ENCODE assay signal across 19 cellular contexts in genomic region chr17:76843703-76844484, GRCh38. TPM values are rescaled to one million over a fixed set of nuclear protein-coding genes. Genes with fewer than 3 reads are reported as not detected.
DNase-seq lines count a peak whose midpoint lies in the region; ATAC-seq, FAIRE-seq and TF ChIP-seq lines count a peak whose summit lies in the region.
"Had no signal": no experiment of that assay in that cellular context is flagged by ENCODE, and none has a peak within 500 bp of the region (broad histone marks: within the 10 kb centered on the region; RNA-seq: fewer than 3 reads in every experiment).

No MANE protein-coding gene starts in this region.

- H3K4me1 Mint-ChIP-seq in activated T-helper 1 cell treated with anti-CD3 and anti-CD28 coated beads, Interleukin-12 subunit alpha, Interleukin-12 subunit beta, Interleukin-2, Interleukin-4 antibody, amounts not matched to agents 30 ng/mL and 10 ng/mL and 1 ng/mL, durations not matched to agents 14 hours and 24 hours and 36 hours (ENCODE audit: low read depth), result peaks cover 22% of the 10 kb centered on the region

- H3K14ac ChIP-seq in neuronal stem cell (ENCODE audit: low read length), result no peak overlapping the region

- H3K27ac Mint-ChIP-seq in activated T-helper 1 cell treated with anti-CD3 and anti-CD28 coated beads, Interleukin-12 subunit alpha, Interleukin-12 subunit beta, Interleukin-2, Interleukin-4 antibody, amounts not matched to agents 30 ng/mL and 10 ng/mL and 1 ng/mL, durations not matched to agents 14 hours and 24 hours and 36 hours, result no peak overlapping the region
- H3K27ac Mint-ChIP-seq: activated CD8-positive, alpha-beta memory T cell treated with anti-CD3 and anti-CD28 coated beads, Interleukin-2, amount 10 ng/mL, durations not matched to agents 7 days and 5 days; CD4-positive, CD25-positive, alpha-beta regulatory T cell; stimulated activated naive CD8-positive, alpha-beta T cell treated with anti-CD3 and anti-CD28 coated beads, Interleukin-15, amount 100 ng/mL, for 72 hours had no signal

- H3K18ac ChIP-seq in neuronal stem cell (ENCODE audit: low read length), result no peak overlapping the region

- no peak overlapping the region for H3K4ac ChIP-seq in neuronal stem cell (ENCODE audit: low read length)

- no peak overlapping the region for H2BK5ac ChIP-seq in neuronal stem cell (ENCODE audit: low read length)

- DNase-seq in HTR-8/SVneo (ENCODE audit: insufficient read length, low spot score) (no peak), neuronal stem cell (ENCODE audit: low spot score) (no peak), NCI-H1436 treated with DMSO at 0.1 percent for 48 hours (lab: John Stamatoyannopoulos, UW) (no peak), glomerular visceral epithelial cell (ENCODE audit: extremely low spot score) (no peak)
- no peak for DNase-seq in activated T-helper 1 cell treated with anti-CD3 and anti-CD28 coated beads, Interleukin-12 subunit alpha, Interleukin-12 subunit beta, Interleukin-2, Interleukin-4 antibody, amounts not matched to agents 30 ng/mL and 10 ng/mL and 1 ng/mL, durations not matched to agents 14 hours and 24 hours and 36 hours (ENCODE audit: low spot score)
- DNase-seq: activated CD4-positive, CD25-positive, alpha-beta regulatory T cell; activated CD8-positive, alpha-beta memory T cell treated with anti-CD3 and anti-CD28 coated beads, Interleukin-2, amount 10 ng/mL, durations not matched to agents 7 days and 5 days; activated naive CD4-positive, alpha-beta T cell treated with Interleukin-2 at 50 U/mL for 16 hours; CD4-positive, CD25-positive, alpha-beta regulatory T cell; dermis blood vessel endothelial cell; hippocampal formation; left ventricle myocardium inferior; NCI-H1105; NCI-H446; stimulated activated naive CD8-positive, alpha-beta T cell treated with anti-CD3 and anti-CD28 coated beads, Interleukin-15, amount 100 ng/mL, for 72 hours; SW 1271 had no signal

- no peaks in the 10 kb centered on the region for H3K79me2 ChIP-seq in DOHH2 (ENCODE audit: control insufficient read depth, low read length)

- no CpG with 5 or more reads among the region's 10 CpGs for WGBS in neuronal stem cell (ENCODE audit: extremely low coverage in 2 of 2, insufficient read length in 2 of 2, insufficient replicate concordance in 1 of 2), 2 donors

- peaks cover 58% of the 10 kb centered on the region for H3K27me3 Mint-ChIP-seq in activated T-helper 1 cell treated with anti-CD3 and anti-CD28 coated beads, Interleukin-12 subunit alpha, Interleukin-12 subunit beta, Interleukin-2, Interleukin-4 antibody, amounts not matched to agents 30 ng/mL and 10 ng/mL and 1 ng/mL, durations not matched to agents 14 hours and 24 hours and 36 hours (ENCODE audit: insufficient read depth)

- H3K9me2 ChIP-seq in DOHH2 (replicated peaks; ENCODE audit: control insufficient read depth, low read length), result no peaks in the 10 kb centered on the region

- H3K4me3 ChIP-seq in DOHH2 (ENCODE audit: low read length), result peak overlapping the region; percentile 56
- no peak overlapping the region for H3K4me3 ChIP-seq in neuronal stem cell (ENCODE audit: low read length in 2 of 2)
- H3K4me3 ChIP-seq: left ventricle myocardium inferior had no signal

- no peak overlapping the region for H2BK15ac ChIP-seq in neuronal stem cell (ENCODE audit: low read length)

- peak; percentile 10; the same call in 1 of the 3 replicates for ATAC-seq in SK-N-SH treated with all-trans-retinoic acid at 6 μM for 48 hours
- ATAC-seq: activated CD8-positive, alpha-beta memory T cell treated with anti-CD3 and anti-CD28 coated beads, Interleukin-2, amount 10 ng/mL, durations not matched to agents 7 days and 5 days; stimulated activated naive CD8-positive, alpha-beta T cell treated with anti-CD3 and anti-CD28 coated beads, Interleukin-15, amount 100 ng/mL, for 72 hours had no signal

- peak overlapping the region; percentile 83 for H3K4me2 ChIP-seq in DOHH2 (ENCODE audit: low read length)
- H3K4me2 ChIP-seq in neuronal stem cell (ENCODE audit: insufficient read depth, low read length, poor library complexity, severe bottlenecking), result no peak overlapping the region

- H2AK5ac ChIP-seq in neuronal stem cell (ENCODE audit: low read depth, low read length), result no peak overlapping the region

- no peak overlapping the region for H2BK12ac ChIP-seq in neuronal stem cell (ENCODE audit: low read length)

- peaks cover 2% of the 10 kb centered on the region for H3K36me3 Mint-ChIP-seq in activated T-helper 1 cell treated with anti-CD3 and anti-CD28 coated beads, Interleukin-12 subunit alpha, Interleukin-12 subunit beta, Interleukin-2, Interleukin-4 antibody, amounts not matched to agents 30 ng/mL and 10 ng/mL and 1 ng/mL, durations not matched to agents 14 hours and 24 hours and 36 hours (ENCODE audit: low read depth)
- H3K36me3 Mint-ChIP-seq: activated CD8-positive, alpha-beta memory T cell treated with anti-CD3 and anti-CD28 coated beads, Interleukin-2, amount 10 ng/mL, durations not matched to agents 7 days and 5 days; brain; CD4-positive, CD25-positive, alpha-beta regulatory T cell had no signal

- no peak overlapping the region for H2BK120ac ChIP-seq in neuronal stem cell (ENCODE audit: low read depth, low read length)

- H3K4me1 ChIP-seq in DOHH2 (ENCODE audit: control insufficient read depth, low read length) (peaks cover 86% of the 10 kb centered on the region), neuronal stem cell (ENCODE audit: control insufficient read depth in 2 of 2, insufficient read depth in 1 of 2, low read depth in 1 of 2, low read length in 2 of 2) (peaks cover 18 to 20% of the 10 kb centered on the region in 2 donors)

- H3K27ac ChIP-seq in DOHH2 (ENCODE audit: low read depth, low read length) (peak overlapping the region; percentile 89), neuronal stem cell (replicated peaks; ENCODE audit: low read length) (no peak overlapping the region)
- H3K27ac ChIP-seq: left ventricle myocardium inferior had no signal

- no peak overlapping the region for H4K8ac ChIP-seq in neuronal stem cell (ENCODE audit: low read depth, low read length)

- H3K9me3 Mint-ChIP-seq in activated T-helper 1 cell treated with anti-CD3 and anti-CD28 coated beads, Interleukin-12 subunit alpha, Interleukin-12 subunit beta, Interleukin-2, Interleukin-4 antibody, amounts not matched to agents 30 ng/mL and 10 ng/mL and 1 ng/mL, durations not matched to agents 14 hours and 24 hours and 36 hours, result no peaks in the 10 kb centered on the region
- H3K9me3 Mint-ChIP-seq: brain; stimulated activated naive CD8-positive, alpha-beta T cell treated with anti-CD3 and anti-CD28 coated beads, Interleukin-15, amount 100 ng/mL, for 72 hours had no signal

- H3K27me3 ChIP-seq in DOHH2 (ENCODE audit: control insufficient read depth, low read length) (no peaks in the 10 kb centered on the region), neuronal stem cell (ENCODE audit: control insufficient read depth in 3 of 3, insufficient read depth in 3 of 3, low read depth in 1 of 3, low read length in 3 of 3) (peaks cover 0 to 11% (median 0%) of the 10 kb centered on the region in 3 experiments)

- intact Hi-C loops in activated T-helper 1 cell treated with anti-CD3 and anti-CD28 coated beads, Interleukin-12 subunit alpha, Interleukin-12 subunit beta, Interleukin-2, Interleukin-4 antibody, amounts not matched to agents 30 ng/mL and 10 ng/mL and 1 ng/mL, durations not matched to agents 14 hours and 24 hours and 36 hours (cut with micrococcal nuclease), result no loop called here

- peak; percentile 66 for FAIRE-seq in HTR-8/SVneo (lab: Jason Lieb, UNC)

- H2AFZ ChIP-seq in neuronal stem cell (ENCODE audit: low read length), result no peak overlapping the region

- peak; percentile 38 for TF ChIP-seq CTCF in DOHH2 (IDR thresholded peaks at IDR 0.05; ENCODE audit: low read depth, low read length, poor library complexity, severe bottlenecking)

- H3K79me1 ChIP-seq in neuronal stem cell (ENCODE audit: low read depth, low read length), result no peaks in the 10 kb centered on the region

- no peak overlapping the region for H3K9ac ChIP-seq in neuronal stem cell (ENCODE audit: low read depth, low read length, poor library complexity)

- H3F3A ChIP-seq in DOHH2 (ENCODE audit: control insufficient read depth, insufficient read depth), result peaks cover 16% of the 10 kb centered on the region

- H3K23ac ChIP-seq in neuronal stem cell (ENCODE audit: low read depth, low read length, poor library complexity), result peak overlapping the region; percentile 13

- H4K91ac ChIP-seq in neuronal stem cell (ENCODE audit: low read depth, low read length, poor library complexity), result no peak overlapping the region

- H3K36me3 ChIP-seq in DOHH2 (ENCODE audit: control insufficient read depth, low read length) (0 out of 2 replicates have a peak, but pooled peaks cover 8% of the 10 kb centered on the region), neuronal stem cell (replicated peaks in 1 of 2; ENCODE audit: control insufficient read depth in 2 of 2, insufficient read depth in 2 of 2, low read length in 2 of 2) (no peaks in the 10 kb centered on the region)
- H3K36me3 ChIP-seq: left ventricle myocardium inferior had no signal

- H3K4me3 Mint-ChIP-seq in activated T-helper 1 cell treated with anti-CD3 and anti-CD28 coated beads, Interleukin-12 subunit alpha, Interleukin-12 subunit beta, Interleukin-2, Interleukin-4 antibody, amounts not matched to agents 30 ng/mL and 10 ng/mL and 1 ng/mL, durations not matched to agents 14 hours and 24 hours and 36 hours, result no peak overlapping the region
- H3K4me3 Mint-ChIP-seq: activated CD8-positive, alpha-beta memory T cell treated with anti-CD3 and anti-CD28 coated beads, Interleukin-2, amount 10 ng/mL, durations not matched to agents 7 days and 5 days; brain; CD4-positive, CD25-positive, alpha-beta regulatory T cell; stimulated activated naive CD8-positive, alpha-beta T cell treated with anti-CD3 and anti-CD28 coated beads, Interleukin-15, amount 100 ng/mL, for 72 hours had no signal

- H3K9me3 ChIP-seq in DOHH2 (ENCODE audit: control insufficient read depth, insufficient read depth, low read length), result no peaks in the 10 kb centered on the region
- no peaks in the 10 kb centered on the region for H3K9me3 ChIP-seq in neuronal stem cell (replicated peaks in 1 of 2; ENCODE audit: control insufficient read depth in 2 of 2, insufficient read depth in 1 of 2, low read depth in 1 of 2, low read length in 2 of 2)
- H3K9me3 ChIP-seq: left ventricle myocardium inferior had no signal

- H4K20me1 ChIP-seq in DOHH2 (ENCODE audit: control insufficient read depth, insufficient read depth, low read depth, low read length), result no peaks in the 10 kb centered on the region

RNA-seq across cellular contexts. Expression of gene MGAT5B, which starts 24.3 kb away (rescaled TPM):
- polyA plus RNA-seq in neuronal stem cell (2013, experiment 1 of 2), result 5.6 TPM
- polyA plus RNA-seq in neuronal stem cell (2013, experiment 2 of 2), result 5.4 TPM
- total RNA-seq in activated T-helper 1 cell treated with anti-CD3 and anti-CD28 coated beads, Interleukin-12 subunit alpha, Interleukin-12 subunit beta, Interleukin-2, Interleukin-4 antibody, amounts not matched to agents 30 ng/mL and 10 ng/mL and 1 ng/mL, durations not matched to agents 14 hours and 24 hours and 36 hours, result 0.81 and 1.2 TPM in 2 replicates
- total RNA-seq: CD4-positive, CD25-positive, alpha-beta regulatory T cell had no signal
- polyA plus RNA-seq: CD4-positive, CD25-positive, alpha-beta regulatory T cell had no signal
